8 cellular contexts compared by ENCODE assay signal in the genomic region with DNA sequence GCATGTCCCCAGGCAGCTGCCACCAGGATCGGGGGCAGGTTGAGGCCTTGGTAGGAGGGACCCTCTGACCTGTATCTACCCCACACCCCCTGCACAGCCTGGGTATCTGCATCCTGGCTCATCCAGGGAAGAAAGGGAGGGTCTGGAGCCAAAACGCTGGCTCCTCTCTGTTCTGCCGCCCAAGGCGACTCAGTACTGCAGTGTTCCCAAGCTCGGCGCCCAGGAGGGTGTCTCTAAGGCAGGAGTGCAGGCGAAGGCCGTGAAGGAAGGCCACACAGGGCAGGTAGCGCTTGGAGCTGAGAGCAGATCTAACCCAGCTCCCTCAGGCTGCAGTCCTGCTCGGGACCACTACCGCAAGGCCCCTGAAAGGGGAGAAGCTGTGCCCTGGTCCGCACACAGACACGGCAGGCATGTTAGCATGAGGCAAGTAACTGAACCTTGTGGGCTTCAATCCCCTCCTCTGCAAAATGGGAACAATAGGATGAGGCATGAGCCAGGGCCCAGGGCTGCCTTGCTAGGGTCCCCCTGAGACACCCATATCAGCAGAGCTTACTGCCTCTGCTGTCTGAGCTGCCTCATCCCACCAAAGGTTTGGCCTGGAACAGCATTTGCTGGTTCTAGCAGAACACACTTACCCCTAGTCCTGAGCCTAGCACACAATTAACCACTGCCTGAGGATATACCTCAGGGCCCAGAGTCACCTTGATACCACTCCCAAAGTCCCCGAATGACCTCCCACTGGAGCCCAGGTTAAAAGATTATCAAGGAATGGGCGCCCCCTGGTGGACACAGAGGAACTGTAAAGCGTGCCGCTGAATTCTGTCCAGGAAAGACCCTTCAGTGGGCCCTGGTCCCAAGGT. TPM values are rescaled to one million over a fixed set of nuclear protein-coding genes. Genes with fewer than 3 reads are reported as not detected.
DNase-seq lines count a peak whose midpoint lies in the region; ATAC-seq and TF ChIP-seq lines count a peak whose summit lies in the region.

No MANE protein-coding gene starts in this region.

- ATAC-seq in GM19463 (IDR thresholded peaks at IDR 0.05; ENCODE audit: unreplicated experiment): peak; percentile 31

- no peaks in the 10 kb centered on the region for H3K27me3 Mint-ChIP-seq in mesothelial cell of epicardium (ENCODE audit: low read depth)

- peaks cover 17% of the 10 kb centered on the region for H3K36me3 ChIP-seq in ectodermal cell (ENCODE audit: control insufficient read depth, insufficient read depth, low read length)

- H3K4me3 Mint-ChIP-seq in mesothelial cell of epicardium: no peak overlapping the region

- peaks cover 14% of the 10 kb centered on the region for H3K36me3 Mint-ChIP-seq in mesothelial cell of epicardium

- peak overlapping the region; percentile 94 for H3K27ac Mint-ChIP-seq in mesothelial cell of epicardium

- peak overlapping the region; percentile 86 for H3K27ac ChIP-seq in ectodermal cell (ENCODE audit: insufficient read depth, low read depth, low read length, poor library complexity, severe bottlenecking)

- TF ChIP-seq CTCF in mesothelial cell of epicardium (IDR thresholded peaks at IDR 0.05; ENCODE audit: unreplicated experiment): peak; percentile 95

- DNase-seq in AG20443 (ENCODE audit: low spot score) (peak; percentile 52), NCI-H446 (lab: John Stamatoyannopoulos, UW) (peak; percentile 55 to 74), mesothelial cell of epicardium (ENCODE audit: low spot score in 2 of 2, unreplicated experiment in 2 of 2) (peak; percentile 69 to 80), GM19240 (ENCODE audit: insufficient read length, low spot score) (no peak)
- peak; percentile 82 for DNase-seq in activated CD4-positive, alpha-beta T cell treated with anti-CD3 and anti-CD28 coated beads, Interleukin-2, amount 50 U/mL, for 1 hour
- peak; percentile 53 to 77 for DNase-seq in stimulated activated CD8-positive, alpha-beta memory T cell treated with anti-CD3 and anti-CD28 coated beads, Interleukin-7, amount 100 ng/mL, for 1 hour (ENCODE audit: low read depth in 2 of 2)

- H3K4me1 Mint-ChIP-seq in mesothelial cell of epicardium: peaks cover 27% of the 10 kb centered on the region

- H3K9me3 ChIP-seq in ectodermal cell (ENCODE audit: control insufficient read depth, low read length): no peaks in the 10 kb centered on the region

- H3K4me1 ChIP-seq in ectodermal cell (ENCODE audit: control insufficient read depth, insufficient read depth, low read length): peaks cover 25% of the 10 kb centered on the region

- no peak overlapping the region for H3K4me3 ChIP-seq in ectodermal cell (ENCODE audit: insufficient read depth, low read depth, low read length)

- 50 to 51% methylated on average over 17 of the region's 17 CpGs for WGBS in ectodermal cell, 2 experiments

- no peaks in the 10 kb centered on the region for H3K27me3 ChIP-seq in ectodermal cell (ENCODE audit: control insufficient read depth, insufficient read depth, low read length, poor library complexity, severe bottlenecking)

- H3K9me3 Mint-ChIP-seq in mesothelial cell of epicardium: no peaks in the 10 kb centered on the region

RNA-seq across cellular contexts. Expression of gene PTMA, which starts 6.5 kb away (rescaled TPM):
- 2,543 TPM for polyA plus RNA-seq in ectodermal cell (2013, experiment 1 of 4)
- polyA plus RNA-seq in ectodermal cell (2013, experiment 2 of 4): 2,084 TPM
- polyA plus RNA-seq in ectodermal cell (2013, experiment 3 of 4): 1,855 TPM
- 1,983 TPM for polyA plus RNA-seq in ectodermal cell (2013, experiment 4 of 4)
- 1,098 to 1,149 TPM (median 1,136 TPM) in 3 replicates for total RNA-seq in mesothelial cell of epicardium
